In genomic region chr2:195647302-195647701, GRCh38 we compare ENCODE assay signal across 22 cellular contexts. TPM values are rescaled to one million over a fixed set of nuclear protein-coding genes. Genes with fewer than 3 reads are reported as not detected.
A peak's percentile ranks its signal among the peaks of the same experiment; 100 is the strongest.
DNase-seq lines count a peak whose midpoint lies in the region; ATAC-seq and TF ChIP-seq lines count a peak whose summit lies in the region.
"Had no signal": no experiment of that assay in that cellular context is flagged by ENCODE, and none has a peak within 500 bp of the region (broad histone marks: within the 10 kb centered on the region; RNA-seq: fewer than 3 reads in every experiment).

No MANE protein-coding gene starts in this region.

- H3K36me3 Mint-ChIP-seq in CD14-positive monocyte: no peaks in the 10 kb centered on the region
- H3K36me3 Mint-ChIP-seq: brain had no signal

- H3K27ac Mint-ChIP-seq in CD14-positive monocyte: peak overlapping the region; percentile 51 to 88 (median 81)
- H3K27ac Mint-ChIP-seq: activated CD8-positive, alpha-beta T cell treated with anti-CD3 and anti-CD28 coated beads, Interleukin-2, amount 10 ng/mL, durations not matched to agents 7 days and 5 days; activated T-cell treated with anti-CD3 and anti-CD28 coated beads, Interleukin-2, amount 50 U/mL, for 72 hours; brain; T-helper 17 cell had no signal

- H3K27me3 Mint-ChIP-seq in CD14-positive monocyte (ENCODE audit: low read depth in 3 of 3): no peaks in the 10 kb centered on the region
- H3K27me3 Mint-ChIP-seq: brain, T-helper 17 cell had no signal

- no peak overlapping the region for H3K4me3 ChIP-seq in sigmoid colon
- H3K4me3 ChIP-seq: upper lobe of right lung had no signal

- DNase-seq in CD14-positive monocyte (ENCODE audit: low spot score) (no peak), NOMO-1 treated with DMSO at 0.1 percent for 48 hours (lab: John Stamatoyannopoulos, UW; ENCODE audit: unreplicated experiment) (peak; percentile 73), foreskin melanocyte (peak; percentile 7), sigmoid colon (no peak), ureter (ENCODE audit: low spot score) (no peak), D341Med (ENCODE audit: low spot score) (no peak)
- DNase-seq: activated CD8-positive, alpha-beta T cell treated with anti-CD3 and anti-CD28 coated beads, Interleukin-2, amount 10 ng/mL, durations not matched to agents 7 days and 5 days; activated T-cell treated with anti-CD3 and anti-CD28 coated beads, Interleukin-2, amount 50 U/mL, for 72 hours; cortex of kidney; foreskin fibroblast; kidney glomerular epithelial cell; mesenchymal stem cell; NCI-H1694; NK-92 treated with Interleukin-12 subunit alpha and Interleukin-12 subunit beta, amount 100 ng/mL, for 24 hours; right cardiac atrium; SHP77; stimulated activated naive CD4-positive, alpha-beta T cell treated with Interleukin-2 at 50 U/mL for 16 hours; T-helper 17 cell; upper lobe of right lung had no signal

- peaks cover 69% of the 10 kb centered on the region for H3K4me1 Mint-ChIP-seq in CD14-positive monocyte
- H3K4me1 Mint-ChIP-seq: brain had no signal

- H3K27me3 ChIP-seq in sigmoid colon: no peaks in the 10 kb centered on the region
- H3K27me3 ChIP-seq: upper lobe of right lung had no signal

- no peak for TF ChIP-seq POLR2A in sigmoid colon (IDR thresholded peaks at IDR 0.05)

- intact Hi-C loops in CD14-positive monocyte (cut with micrococcal nuclease) (no loop called here), sigmoid colon (cut with DNase I) (no loop called here)

- WGBS in sigmoid colon, 2 donors: 95 to 96% methylated on average over 3 of the region's 3 CpGs

- no peak for TF ChIP-seq EP300 in sigmoid colon (IDR thresholded peaks at IDR 0.05)

- no peak overlapping the region for H3K4me3 Mint-ChIP-seq in CD14-positive monocyte
- H3K4me3 Mint-ChIP-seq: activated CD8-positive, alpha-beta T cell treated with anti-CD3 and anti-CD28 coated beads, Interleukin-2, amount 10 ng/mL, durations not matched to agents 7 days and 5 days; activated T-cell treated with anti-CD3 and anti-CD28 coated beads, Interleukin-2, amount 50 U/mL, for 72 hours; brain; T-helper 17 cell had no signal

- peak; percentile 22 for ATAC-seq in GM21576 (IDR thresholded peaks at IDR 0.05; ENCODE audit: unreplicated experiment)
- no peak for ATAC-seq in GM19395 (IDR thresholded peaks at IDR 0.05; ENCODE audit: unreplicated experiment)
- ATAC-seq: activated CD8-positive, alpha-beta T cell treated with anti-CD3 and anti-CD28 coated beads, Interleukin-2, amount 10 ng/mL, durations not matched to agents 7 days and 5 days; activated T-cell treated with anti-CD3 and anti-CD28 coated beads, Interleukin-2, amount 50 U/mL, for 72 hours; right cardiac atrium; T-helper 17 cell; upper lobe of right lung had no signal

- no peak overlapping the region for H3K27ac ChIP-seq in sigmoid colon
- H3K27ac ChIP-seq: upper lobe of right lung had no signal

- no peaks in the 10 kb centered on the region for H3K9me3 ChIP-seq in sigmoid colon
- H3K9me3 ChIP-seq: upper lobe of right lung had no signal

- H3K9me3 Mint-ChIP-seq in CD14-positive monocyte: no peaks in the 10 kb centered on the region
- H3K9me3 Mint-ChIP-seq: brain had no signal

- no peak for TF ChIP-seq CTCF in CD14-positive monocyte (IDR thresholded peaks at IDR 0.05)
- no peak for TF ChIP-seq CTCF in sigmoid colon (IDR thresholded peaks at IDR 0.05)

- H3K4me1 ChIP-seq in sigmoid colon: no peaks in the 10 kb centered on the region
- H3K4me1 ChIP-seq: upper lobe of right lung had no signal

- no peaks in the 10 kb centered on the region for H3K36me3 ChIP-seq in sigmoid colon
- H3K36me3 ChIP-seq: upper lobe of right lung had no signal

RNA-seq across cellular contexts. Expression of gene SLC39A10, which starts 9.7 kb away (rescaled TPM):
- 1 to 10 TPM; 5.2 TPM for polyA plus RNA-seq in CD14-positive monocyte
- 10 to 100 TPM in 1 of 4 donors, 1 to 10 TPM in 3; 6.1 to 10.5 (median 9.7) TPM for total RNA-seq in sigmoid colon
- 10 to 100 TPM in 1 of 3 donors, 1 to 10 TPM in 1, under 1 TPM in 1; 0.60 to 15.4 (median 1.2) TPM for polyA plus RNA-seq in sigmoid colon
- total RNA-seq in ureter: 28.6 TPM

Comparison
In these comparisons a context has a peak if more than half of its experiments do, and no peak if none do; other contexts are left out.
1. DNase-seq: peak in NOMO-1 treated with DMSO at 0.1 percent for 48 hours (single experiment) and foreskin melanocyte (single experiment); none in CD14-positive monocyte (single experiment), sigmoid colon (single experiment), ureter (single experiment) and D341Med (single experiment).